In the genomic region with DNA sequence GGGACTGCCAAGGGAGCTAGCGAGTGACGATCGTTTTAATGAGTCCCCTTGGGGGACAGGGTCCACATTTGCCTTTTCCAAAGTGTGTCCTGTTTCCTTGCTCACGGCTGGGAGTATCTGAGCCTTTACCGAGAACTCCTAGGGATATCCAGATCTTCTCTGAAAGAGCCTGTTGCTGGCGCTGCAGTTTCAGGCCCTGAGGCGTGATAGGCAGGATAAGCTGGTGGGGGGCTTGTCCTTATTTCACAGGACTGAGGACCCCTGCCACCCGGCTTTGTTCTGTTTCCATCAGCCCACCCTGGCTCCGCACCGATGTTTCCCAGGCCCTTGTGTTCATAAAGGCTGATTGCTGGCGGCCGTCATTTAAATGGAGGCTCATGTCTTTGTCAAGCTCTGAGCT, we compare ENCODE assay signal across 1 cellular context.
TF ChIP-seq lines count a peak whose summit lies in the region.

No MANE protein-coding gene starts in this region.

TF ChIP-seq in HEK293, 187 proteins besides CTCF, POLR2A, EP300 and RAD21 (continued from another document):
- TF ChIP-seq, protein P1, sequence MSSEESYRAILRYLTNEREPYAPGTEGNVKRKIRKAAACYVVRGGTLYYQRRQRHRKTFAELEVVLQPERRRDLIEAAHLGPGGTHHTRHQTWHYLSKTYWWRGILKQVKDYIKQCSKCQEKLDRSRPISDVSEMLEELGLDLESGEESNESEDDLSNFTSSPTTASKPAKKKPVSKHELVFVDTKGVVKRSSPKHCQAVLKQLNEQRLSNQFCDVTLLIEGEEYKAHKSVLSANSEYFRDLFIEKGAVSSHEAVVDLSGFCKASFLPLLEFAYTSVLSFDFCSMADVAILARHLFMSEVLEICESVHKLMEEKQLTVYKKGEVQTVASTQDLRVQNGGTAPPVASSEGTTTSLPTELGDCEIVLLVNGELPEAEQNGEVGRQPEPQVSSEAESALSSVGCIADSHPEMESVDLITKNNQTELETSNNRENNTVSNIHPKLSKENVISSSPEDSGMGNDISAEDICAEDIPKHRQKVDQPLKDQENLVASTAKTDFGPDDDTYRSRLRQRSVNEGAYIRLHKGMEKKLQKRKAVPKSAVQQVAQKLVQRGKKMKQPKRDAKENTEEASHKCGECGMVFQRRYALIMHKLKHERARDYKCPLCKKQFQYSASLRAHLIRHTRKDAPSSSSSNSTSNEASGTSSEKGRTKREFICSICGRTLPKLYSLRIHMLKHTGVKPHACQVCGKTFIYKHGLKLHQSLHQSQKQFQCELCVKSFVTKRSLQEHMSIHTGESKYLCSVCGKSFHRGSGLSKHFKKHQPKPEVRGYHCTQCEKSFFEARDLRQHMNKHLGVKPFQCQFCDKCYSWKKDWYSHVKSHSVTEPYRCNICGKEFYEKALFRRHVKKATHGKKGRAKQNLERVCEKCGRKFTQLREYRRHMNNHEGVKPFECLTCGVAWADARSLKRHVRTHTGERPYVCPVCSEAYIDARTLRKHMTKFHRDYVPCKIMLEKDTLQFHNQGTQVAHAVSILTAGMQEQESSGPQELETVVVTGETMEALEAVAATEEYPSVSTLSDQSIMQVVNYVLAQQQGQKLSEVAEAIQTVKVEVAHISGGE (tag by site-specific recombination; conservative IDR thresholded peaks at IDR 0.05; ENCODE audit: low read depth), result no peak
